In the genomic region with DNA sequence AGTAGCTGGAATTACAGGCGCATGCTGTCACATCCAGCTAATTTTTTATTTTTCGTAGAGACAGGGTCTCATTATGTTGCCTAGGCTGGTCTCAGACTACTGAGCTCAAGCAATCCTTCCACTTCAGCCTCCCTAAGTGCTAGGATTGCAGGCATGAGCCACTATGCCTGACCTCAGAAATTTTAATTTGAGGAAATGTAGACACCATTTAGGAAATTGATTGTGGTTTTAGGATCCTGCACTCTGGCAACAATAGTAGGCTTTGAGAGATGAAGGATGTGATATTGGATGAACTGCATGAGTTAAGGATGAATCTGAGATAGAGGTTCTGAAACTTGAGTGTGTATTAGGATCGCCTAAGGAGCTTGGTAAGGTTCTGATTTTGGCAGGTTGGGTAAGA, we compare ENCODE assay signal across 22 cellular contexts.
"Had no signal": no experiment of that assay in that cellular context is flagged by ENCODE, and none has a peak within 500 bp of the region (broad histone marks: within the 10 kb centered on the region; RNA-seq: fewer than 3 reads in every experiment).

No MANE protein-coding gene starts in this region.

- H3K27ac Mint-ChIP-seq: activated naive CD4-positive, alpha-beta T cell treated with anti-CD3 and anti-CD28 coated beads for 36 hours; activated naive CD8-positive, alpha-beta T cell treated with anti-CD3 and anti-CD28 coated beads, Interleukin-2, amount 10 ng/mL, durations not matched to agents 7 days and 5 days; T-helper 1 cell treated with Interleukin-12 subunit alpha and Interleukin-12 subunit beta and Interleukin-4 antibody, amounts not matched to agents 30 μg/mL and 1 μg/mL, for 36 hours; WTC11 had no signal

- ATAC-seq: activated T-cell treated with anti-CD3 and anti-CD28 coated beads, Interleukin-2, amount 50 U/mL, for 4 hours; gastrocnemius medialis; stimulated activated naive CD8-positive, alpha-beta T cell treated with anti-CD3 and anti-CD28 coated beads, Interleukin-15, Interleukin-2, amounts not matched to agents 100 U/mL and 50 U/mL, for 24 hours; upper lobe of right lung; WTC11 had no signal

- H3K9me3 Mint-ChIP-seq: activated naive CD4-positive, alpha-beta T cell treated with anti-CD3 and anti-CD28 coated beads for 36 hours; T-helper 1 cell treated with Interleukin-12 subunit alpha and Interleukin-12 subunit beta and Interleukin-4 antibody, amounts not matched to agents 30 μg/mL and 1 μg/mL, for 36 hours; WTC11 had no signal

- DNase-seq: activated CD4-positive, alpha-beta T cell treated with anti-CD3 and anti-CD28 coated beads, Interleukin-2, amount 50 U/mL, for 48 hours; activated CD8-positive, alpha-beta memory T cell treated with anti-CD3 and anti-CD28 coated beads, Interleukin-2, amount 50 U/mL, for 48 hours; activated naive CD4-positive, alpha-beta T cell treated with anti-CD3 and anti-CD28 coated beads for 36 hours; activated naive CD8-positive, alpha-beta T cell treated with anti-CD3 and anti-CD28 coated beads, Interleukin-2, amount 10 ng/mL, durations not matched to agents 7 days and 5 days; activated T-cell treated with anti-CD3 and anti-CD28 coated beads, Interleukin-2, amount 50 U/mL, for 4 hours; amniotic stem cell; cerebellar nuclear complex; gastrocnemius medialis; hippocampal formation; left ventricle myocardium inferior; mammary epithelial cell; occipital lobe; posterior cingulate gyrus; sigmoid colon; stimulated activated CD4-positive, alpha-beta T cell treated with anti-CD3 and anti-CD28 coated beads, Interleukin-15, amount 100 ng/mL, for 24 hours; stimulated activated CD4-positive, alpha-beta T cell treated with anti-CD3 and anti-CD28 coated beads, Interleukin-4, amount 100 ng/mL, for 1 hour; stimulated activated naive CD8-positive, alpha-beta T cell treated with anti-CD3 and anti-CD28 coated beads, Interleukin-15, Interleukin-2, amounts not matched to agents 100 U/mL and 50 U/mL, for 24 hours; T1000; upper lobe of right lung had no signal

- H3K27me3 Mint-ChIP-seq: activated naive CD8-positive, alpha-beta T cell treated with anti-CD3 and anti-CD28 coated beads, Interleukin-2, amount 10 ng/mL, durations not matched to agents 7 days and 5 days had no signal

- H3K4me1 Mint-ChIP-seq: activated naive CD8-positive, alpha-beta T cell treated with anti-CD3 and anti-CD28 coated beads, Interleukin-2, amount 10 ng/mL, durations not matched to agents 7 days and 5 days had no signal

- H3K36me3 Mint-ChIP-seq: activated naive CD8-positive, alpha-beta T cell treated with anti-CD3 and anti-CD28 coated beads, Interleukin-2, amount 10 ng/mL, durations not matched to agents 7 days and 5 days; WTC11 had no signal

- H3K4me3 Mint-ChIP-seq: activated naive CD4-positive, alpha-beta T cell treated with anti-CD3 and anti-CD28 coated beads for 36 hours; activated naive CD8-positive, alpha-beta T cell treated with anti-CD3 and anti-CD28 coated beads, Interleukin-2, amount 10 ng/mL, durations not matched to agents 7 days and 5 days; activated T-cell treated with anti-CD3 and anti-CD28 coated beads, Interleukin-2, amount 50 U/mL, for 4 hours; neural crest cell; T-helper 1 cell treated with Interleukin-12 subunit alpha and Interleukin-12 subunit beta and Interleukin-4 antibody, amounts not matched to agents 30 μg/mL and 1 μg/mL, for 36 hours; WTC11 had no signal
